In the genomic region with DNA sequence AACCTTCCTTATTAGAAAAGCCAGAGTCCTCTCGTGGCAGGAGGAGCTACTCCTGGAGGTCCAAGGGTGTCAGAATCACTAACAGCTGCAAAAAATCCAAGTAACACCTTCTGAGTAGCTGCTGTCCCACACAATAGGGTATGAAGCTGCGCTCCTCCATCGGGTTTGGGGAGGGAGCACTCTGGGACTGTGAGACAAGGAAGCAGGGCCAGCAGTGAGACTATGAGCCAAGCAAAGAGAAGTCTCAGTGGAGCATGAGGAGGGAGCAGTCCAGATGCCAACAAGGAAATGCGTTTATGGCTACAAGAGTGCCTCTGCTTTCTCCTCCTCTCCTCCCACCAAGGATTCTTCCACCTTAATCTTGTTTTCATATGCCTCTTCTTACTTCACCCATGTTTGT, we compare ENCODE assay signal across 19 cellular contexts. TPM values are rescaled to one million over a fixed set of nuclear protein-coding genes. Genes with fewer than 3 reads are reported as not detected.
DNase-seq lines count a peak whose midpoint lies in the region; ATAC-seq and TF ChIP-seq lines count a peak whose summit lies in the region.
"Had no signal": no experiment of that assay in that cellular context is flagged by ENCODE, and none has a peak within 500 bp of the region (broad histone marks: within the 10 kb centered on the region; RNA-seq: fewer than 3 reads in every experiment).

No MANE protein-coding gene starts in this region.

- H3K79me2 ChIP-seq in GM23338 (replicated peaks; ENCODE audit: insufficient read depth) = no peaks in the 10 kb centered on the region

- H3K27ac Mint-ChIP-seq in GM23338 = no peak overlapping the region
- H3K27ac Mint-ChIP-seq: HFFc6 had no signal

- H3K4me2 ChIP-seq in GM23338 = peak overlapping the region; percentile 9; the same call in 1 of the 2 replicates
- H3K4me2 ChIP-seq: BLaER1 treated with 17β-estradiol and CSF1 and Interleukin-3, amounts not matched to agents 10 nM and 100 nM had no signal

- H4K20me1 ChIP-seq in GM23338 (replicated peaks; ENCODE audit: insufficient read depth) = no peaks in the 10 kb centered on the region

- H3K36me3 Mint-ChIP-seq in GM23338 (ENCODE audit: low read depth) = no peaks in the 10 kb centered on the region

- H3F3A ChIP-seq in GM23338 (replicated peaks; ENCODE audit: low read depth) = no peaks in the 10 kb centered on the region

- H3K27me3 Mint-ChIP-seq in GM23338 (ENCODE audit: insufficient read depth, low read depth, poor library complexity) = peaks cover 5% of the 10 kb centered on the region
- H3K27me3 Mint-ChIP-seq: CD8-positive, alpha-beta memory T cell had no signal

- no peaks in the 10 kb centered on the region for H3K9me3 Mint-ChIP-seq in GM23338
- H3K9me3 Mint-ChIP-seq: CD8-positive, alpha-beta memory T cell; HFFc6 had no signal

- H3K9me3 ChIP-seq in RWPE2 (ENCODE audit: severe bottlenecking) = no peaks in the 10 kb centered on the region
- H3K9me3 ChIP-seq in heart right ventricle = no peaks in the 10 kb centered on the region
- H3K9me3 ChIP-seq: BLaER1 treated with 17β-estradiol and CSF1 and Interleukin-3, amounts not matched to agents 10 nM and 100 nM; SJCRH30 had no signal

- TF ChIP-seq CTCF in GM23338 (conservative IDR thresholded peaks at IDR 0.05; ENCODE audit: low read depth in 2 of 2) (no peak), RWPE2 (IDR thresholded peaks at IDR 0.05; ENCODE audit: poor library complexity, severe bottlenecking) (no peak), heart right ventricle (IDR thresholded peaks at IDR 0.05) (no peak), omental fat pad (IDR thresholded peaks at IDR 0.05) (no peak)

- H3K4me3 Mint-ChIP-seq in GM23338 = no peak overlapping the region
- H3K4me3 Mint-ChIP-seq: CD8-positive, alpha-beta memory T cell; HFFc6 had no signal

- H3K36me3 ChIP-seq in GM23338 (ENCODE audit: insufficient read depth) = no peaks in the 10 kb centered on the region
- H3K36me3 ChIP-seq in RWPE2 (ENCODE audit: low read depth) = no peaks in the 10 kb centered on the region
- H3K36me3 ChIP-seq in heart right ventricle = peaks cover 0 to 19% (median 0%) of the 10 kb centered on the region in 9 donors
- H3K36me3 ChIP-seq: SJCRH30 had no signal

- H3K27me3 ChIP-seq in GM23338 (ENCODE audit: insufficient read depth) (no peaks in the 10 kb centered on the region), RWPE2 (ENCODE audit: insufficient read depth, poor library complexity, severe bottlenecking) (no peaks in the 10 kb centered on the region), heart right ventricle (no peaks in the 10 kb centered on the region)
- H3K27me3 ChIP-seq: BLaER1 treated with 17β-estradiol and CSF1 and Interleukin-3, amounts not matched to agents 10 nM and 100 nM; SJCRH30 had no signal

- H3K4me3 ChIP-seq in GM23338 = no peak overlapping the region
- no peak overlapping the region for H3K4me3 ChIP-seq in RWPE2 (ENCODE audit: severe bottlenecking)
- H3K4me3 ChIP-seq in heart right ventricle = no peak overlapping the region
- H3K4me3 ChIP-seq: BLaER1 treated with 17β-estradiol and CSF1 and Interleukin-3, amounts not matched to agents 10 nM and 100 nM; SJCRH30 had no signal

- WGBS in heart right ventricle, 2 donors = 53 to 60% methylated on average over 4 of the region's 4 CpGs

- intact Hi-C loops in heart right ventricle (cut with DNase I) = no loop called here

- H3K4me1 Mint-ChIP-seq in GM23338 = peaks cover 13% of the 10 kb centered on the region
- H3K4me1 Mint-ChIP-seq: CD8-positive, alpha-beta memory T cell had no signal

- no peak overlapping the region for H2AFZ ChIP-seq in GM23338

- ATAC-seq in GM23338 (peak; percentile 47; the same call in 2 of the 3 replicates), RWPE2 (ENCODE audit: low read depth) (no peak), heart right ventricle (peak in 5 of 8 donors; percentile 19 to 49 (median 31)), omental fat pad (ENCODE audit: low FRiP score) (no peak)
- ATAC-seq: PC-3 had no signal

- DNase-seq in GM23338 (ENCODE audit: low spot score) = no peak
- DNase-seq in RWPE2 (ENCODE audit: low spot score) = peak; percentile 2
- no peak for DNase-seq in heart right ventricle
- peak; percentile 7 for DNase-seq in omental fat pad (ENCODE audit: low spot score)
- DNase-seq in mucosa of gallbladder (ENCODE audit: low spot score) = no peak
- DNase-seq in NCI-H1048 (lab: John Stamatoyannopoulos, UW) = no peak
- no peak for DNase-seq in NCI-H524 (lab: John Stamatoyannopoulos, UW)
- DNase-seq: CD8-positive, alpha-beta memory T cell; DMS53; EL; HFFc6; NCI-H1436; NCI-H1930; NCI-H226; NCI-H524 treated with DMSO at 0.1 percent for 48 hours; PC-3; RPMI8226; SJCRH30 had no signal

- H3K27ac ChIP-seq in GM23338 (ENCODE audit: low read depth) (no peak overlapping the region), RWPE2 (ENCODE audit: poor library complexity, severe bottlenecking) (no peak overlapping the region), heart right ventricle (no peak overlapping the region)
- H3K27ac ChIP-seq: BLaER1 treated with 17β-estradiol and CSF1 and Interleukin-3, amounts not matched to agents 10 nM and 100 nM; SJCRH30 had no signal

- H3K4me1 ChIP-seq in GM23338 (ENCODE audit: insufficient read depth) = peaks cover 6% of the 10 kb centered on the region; the same call in 1 of the 2 replicates
- H3K4me1 ChIP-seq in RWPE2 (ENCODE audit: insufficient read depth, poor library complexity, severe bottlenecking) = no peaks in the 10 kb centered on the region
- no peaks in the 10 kb centered on the region for H3K4me1 ChIP-seq in heart right ventricle

- no peaks in the 10 kb centered on the region for H3K9me2 ChIP-seq in GM23338 (ENCODE audit: insufficient read depth)

TF ChIP-seq in GM23338, 12 proteins besides CTCF, POLR2A, EP300 and RAD21 (continues in another document):
- TF ChIP-seq ZNF331 (CRISPR knock-in tag; IDR thresholded peaks at IDR 0.05; ENCODE audit: low read depth) (no peak), EZH2 (IDR thresholded peaks at IDR 0.05; ENCODE audit: low read depth, unreplicated experiment) (no peak), NANOG (IDR thresholded peaks at IDR 0.05; ENCODE audit: borderline replicate concordance) (no peak), EZH2phosphoT487 (IDR thresholded peaks at IDR 0.05; ENCODE audit: unreplicated experiment) (no peak), CREB1 (CRISPR knock-in tag; IDR thresholded peaks at IDR 0.05; ENCODE audit: low read depth) (no peak), ZNF114 (CRISPR knock-in tag; IDR thresholded peaks at IDR 0.05) (no peak), POLR2AphosphoS5 (IDR thresholded peaks at IDR 0.05; ENCODE audit: low read depth) (no peak)
- TF ChIP-seq, protein P1, sequence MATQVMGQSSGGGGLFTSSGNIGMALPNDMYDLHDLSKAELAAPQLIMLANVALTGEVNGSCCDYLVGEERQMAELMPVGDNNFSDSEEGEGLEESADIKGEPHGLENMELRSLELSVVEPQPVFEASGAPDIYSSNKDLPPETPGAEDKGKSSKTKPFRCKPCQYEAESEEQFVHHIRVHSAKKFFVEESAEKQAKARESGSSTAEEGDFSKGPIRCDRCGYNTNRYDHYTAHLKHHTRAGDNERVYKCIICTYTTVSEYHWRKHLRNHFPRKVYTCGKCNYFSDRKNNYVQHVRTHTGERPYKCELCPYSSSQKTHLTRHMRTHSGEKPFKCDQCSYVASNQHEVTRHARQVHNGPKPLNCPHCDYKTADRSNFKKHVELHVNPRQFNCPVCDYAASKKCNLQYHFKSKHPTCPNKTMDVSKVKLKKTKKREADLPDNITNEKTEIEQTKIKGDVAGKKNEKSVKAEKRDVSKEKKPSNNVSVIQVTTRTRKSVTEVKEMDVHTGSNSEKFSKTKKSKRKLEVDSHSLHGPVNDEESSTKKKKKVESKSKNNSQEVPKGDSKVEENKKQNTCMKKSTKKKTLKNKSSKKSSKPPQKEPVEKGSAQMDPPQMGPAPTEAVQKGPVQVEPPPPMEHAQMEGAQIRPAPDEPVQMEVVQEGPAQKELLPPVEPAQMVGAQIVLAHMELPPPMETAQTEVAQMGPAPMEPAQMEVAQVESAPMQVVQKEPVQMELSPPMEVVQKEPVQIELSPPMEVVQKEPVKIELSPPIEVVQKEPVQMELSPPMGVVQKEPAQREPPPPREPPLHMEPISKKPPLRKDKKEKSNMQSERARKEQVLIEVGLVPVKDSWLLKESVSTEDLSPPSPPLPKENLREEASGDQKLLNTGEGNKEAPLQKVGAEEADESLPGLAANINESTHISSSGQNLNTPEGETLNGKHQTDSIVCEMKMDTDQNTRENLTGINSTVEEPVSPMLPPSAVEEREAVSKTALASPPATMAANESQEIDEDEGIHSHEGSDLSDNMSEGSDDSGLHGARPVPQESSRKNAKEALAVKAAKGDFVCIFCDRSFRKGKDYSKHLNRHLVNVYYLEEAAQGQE (IDR thresholded peaks at IDR 0.05; ENCODE audit: unreplicated experiment) = no peak

RNA-seq across cellular contexts. Expression of gene PHF7, which starts 12.8 kb away (rescaled TPM):
- 7.0 and 12.2 TPM in 2 replicates for total RNA-seq in GM23338 (2014; rRNA removed; shearing (Covaris generic))
- polyA plus RNA-seq in GM23338 (2016; fragmentation: Nextera tagmentation; extraction: Ambion mirVana) = 16.3 and 17.1 TPM in 2 replicates
- 10 to 100 TPM; 11.5 to 26.3 (median 22.4) TPM for total RNA-seq in heart right ventricle
- 1 to 10 TPM; 1.9 to 6.0 TPM for polyA plus RNA-seq in heart right ventricle
- total RNA-seq in omental fat pad = 10 to 100 TPM in 2 of 4 donors, 1 to 10 TPM in 2; 5.5 to 12.9 (median 9.1) TPM
- 5.4 TPM for total RNA-seq in mucosa of gallbladder

RNA-seq across cellular contexts. Expression of gene BAP1, which starts 13.4 kb away (rescaled TPM):
- 78.1 and 95.7 TPM in 2 replicates for total RNA-seq in GM23338 (2014; rRNA removed; shearing (Covaris generic))
- polyA plus RNA-seq in GM23338 (2016; fragmentation: Nextera tagmentation; extraction: Ambion mirVana) (28.5 and 30.4 TPM in 2 replicates), heart right ventricle (10 to 100 TPM; 50.6 to 51.6 TPM)
- total RNA-seq in heart right ventricle (10 to 100 TPM; 37.1 to 58.2 (median 46.1) TPM), omental fat pad (10 to 100 TPM; 44.6 to 73.0 (median 57.4) TPM), mucosa of gallbladder (71.3 TPM)

RNA-seq across cellular contexts. Expression of gene SEMA3G, which starts 21.7 kb away (rescaled TPM):
- 2.2 and 2.5 TPM in 2 replicates for total RNA-seq in GM23338 (2014; rRNA removed; shearing (Covaris generic))
- 0.47 and 0.56 TPM in 2 replicates for polyA plus RNA-seq in GM23338 (2016; fragmentation: Nextera tagmentation; extraction: Ambion mirVana)
- 10 to 100 TPM in 9 of 10 donors, 1 to 10 TPM in 1; 8.3 to 17.8 (median 16.2) TPM for total RNA-seq in heart right ventricle
- polyA plus RNA-seq in heart right ventricle = 10 to 100 TPM; 12.1 to 13.1 TPM
- total RNA-seq in omental fat pad = 100 to 1,000 TPM in 3 of 4 donors, 10 to 100 TPM in 1; 21.3 to 200 (median 131) TPM
- 11.6 TPM for total RNA-seq in mucosa of gallbladder
- total RNA-seq: HFFc6 had no signal
- polyA plus RNA-seq: CD8-positive, alpha-beta memory T cell had no signal

RNA-seq across cellular contexts. Expression of gene TNNC1, which starts 30.6 kb away (rescaled TPM):
- total RNA-seq in GM23338 (2014; rRNA removed; shearing (Covaris generic)) = 1.7 and 6.5 TPM in 2 replicates
- 6.9 and 8.3 TPM in 2 replicates for polyA plus RNA-seq in GM23338 (2016; fragmentation: Nextera tagmentation; extraction: Ambion mirVana)
- total RNA-seq in heart right ventricle = 1,000 to 10,000 TPM; 6,035 to 9,296 (median 8,226) TPM
- polyA plus RNA-seq in heart right ventricle = over 10,000 TPM in 1 of 2 donors, 1,000 to 10,000 TPM in 1; 9,937 to 18,066 TPM
- 1 to 10 TPM in 2 of 4 donors, not detected in 2; 2.4 to 2.5 TPM for total RNA-seq in omental fat pad
- 0.81 TPM for total RNA-seq in mucosa of gallbladder
- polyA plus RNA-seq: CD8-positive, alpha-beta memory T cell had no signal

RNA-seq across cellular contexts. Expression of gene NISCH, which starts 32.2 kb away (rescaled TPM):
- 65.9 and 76.4 TPM in 2 replicates for total RNA-seq in GM23338 (2014; rRNA removed; shearing (Covaris generic))
- polyA plus RNA-seq in GM23338 (2016; fragmentation: Nextera tagmentation; extraction: Ambion mirVana) = 16.7 and 18.4 TPM in 2 replicates
- 10 to 100 TPM; 35.3 to 56.3 (median 41.9) TPM for total RNA-seq in heart right ventricle
- 10 to 100 TPM; 24.0 to 53.6 TPM for polyA plus RNA-seq in heart right ventricle
- total RNA-seq in omental fat pad = 10 to 100 TPM; 59.8 to 82.3 (median 68.5) TPM
- total RNA-seq in mucosa of gallbladder = 111 TPM

Comparison
In these comparisons a context has a peak if more than half of its experiments do, and no peak if none do; other contexts are left out.
1. ATAC-seq: peak in GM23338 (single experiment) and heart right ventricle (5 of 8); none in RWPE2 (single experiment) and omental fat pad (single experiment).
2. DNase-seq: peak in RWPE2 (single experiment) and omental fat pad (single experiment); none in GM23338 (single experiment), heart right ventricle (0 of 2), mucosa of gallbladder (single experiment), NCI-H1048 (single experiment) and NCI-H524 (0 of 2).